Comparison of ENCODE assay signal across 1 cellular context in genomic region chr1:147723691-147724323, GRCh38.
TF ChIP-seq lines count a peak whose summit lies in the region.

No MANE protein-coding gene starts in this region.

TF ChIP-seq in IMR-90, 13 proteins besides CTCF, POLR2A, EP300 and RAD21 (continued from another document):
- TF ChIP-seq USF2 (IDR thresholded peaks at IDR 0.05; ENCODE audit: low read depth, low read length) = no peak
TF ChIP-seq in IMR-90: peak in this region for 0.
